18 cellular contexts compared by ENCODE assay signal in genomic region chr5:124901081-124901480, GRCh38.
DNase-seq lines count a peak whose midpoint lies in the region; ATAC-seq, FAIRE-seq and TF ChIP-seq lines count a peak whose summit lies in the region.
"Had no signal": no experiment of that assay in that cellular context is flagged by ENCODE, and none has a peak within 500 bp of the region (broad histone marks: within the 10 kb centered on the region; RNA-seq: fewer than 3 reads in every experiment).

No MANE protein-coding gene starts in this region.

- TF ChIP-seq CTCF in MM.1S (IDR thresholded peaks at IDR 0.05; ENCODE audit: low read length) (no peak), SU-DHL-6 (IDR thresholded peaks at IDR 0.05; ENCODE audit: insufficient read depth, low read length, poor library complexity, severe bottlenecking) (no peak), neural crest cell (conservative IDR thresholded peaks at IDR 0.05) (no peak)

- H3K27ac ChIP-seq in MM.1S (ENCODE audit: low read length), result peak overlapping the region; percentile 89; the same call in 1 of the 2 replicates
- peak overlapping the region; percentile 65; the same call in 1 of the 2 replicates for H3K27ac ChIP-seq in SU-DHL-6 (ENCODE audit: low read depth, low read length)

- no peaks in the 10 kb centered on the region for H4K20me1 ChIP-seq in MM.1S (ENCODE audit: insufficient read depth, low read length)
- no peaks in the 10 kb centered on the region for H4K20me1 ChIP-seq in SU-DHL-6 (ENCODE audit: low read depth, low read length)

- H3K9me2 ChIP-seq in MM.1S (replicated peaks; ENCODE audit: insufficient read depth, low read length), result no peaks in the 10 kb centered on the region
- no peaks in the 10 kb centered on the region for H3K9me2 ChIP-seq in SU-DHL-6 (replicated peaks; ENCODE audit: insufficient read depth, low read length)

- H3K4me3 Mint-ChIP-seq in neural crest cell, result no peak overlapping the region
- no peak overlapping the region for H3K4me3 Mint-ChIP-seq in stimulated activated naive B cell treated with anti-CD40 and anti-IgM and Interleukin-4, amounts not matched to agents 10 μg/mL and 1 μg/mL and 100 μg/mL, for 72 hours
- H3K4me3 Mint-ChIP-seq: CD4-positive, alpha-beta T cell; T-helper 2 cell treated with Interferon-gamma antibody and Interleukin-4, amounts not matched to agents 5 μg/mL and 100 μg/mL, for 36 hours had no signal

- no peaks in the 10 kb centered on the region for H3K36me3 ChIP-seq in MM.1S (replicated peaks; ENCODE audit: insufficient read depth, low read length)
- H3K36me3 ChIP-seq in SU-DHL-6 (ENCODE audit: low read length), result no peaks in the 10 kb centered on the region

- no peaks in the 10 kb centered on the region for H3K27me3 Mint-ChIP-seq in neural crest cell (ENCODE audit: low read depth)
- no peaks in the 10 kb centered on the region for H3K27me3 Mint-ChIP-seq in stimulated activated naive B cell treated with anti-CD40 and anti-IgM and Interleukin-4, amounts not matched to agents 10 μg/mL and 1 μg/mL and 100 μg/mL, for 72 hours
- H3K27me3 Mint-ChIP-seq: CD4-positive, alpha-beta T cell had no signal

- H2AFZ ChIP-seq in MM.1S (ENCODE audit: low read length) (no peak overlapping the region), SU-DHL-6 (ENCODE audit: low read depth, low read length, severe bottlenecking) (no peak overlapping the region)

- H3K9me3 Mint-ChIP-seq in neural crest cell, result peaks cover 3% of the 10 kb centered on the region
- no peaks in the 10 kb centered on the region for H3K9me3 Mint-ChIP-seq in stimulated activated naive B cell treated with anti-CD40 and anti-IgM and Interleukin-4, amounts not matched to agents 10 μg/mL and 1 μg/mL and 100 μg/mL, for 72 hours
- H3K9me3 Mint-ChIP-seq: CD4-positive, alpha-beta T cell; T-helper 2 cell treated with Interferon-gamma antibody and Interleukin-4, amounts not matched to agents 5 μg/mL and 100 μg/mL, for 36 hours had no signal

- 0 out of 2 replicates have a peak overlapping the region, but pooled peaks have one; percentile 56 for H3K9ac ChIP-seq in MM.1S (ENCODE audit: low read length)
- no peak overlapping the region for H3K9ac ChIP-seq in SU-DHL-6 (ENCODE audit: low read length)

- peaks cover 28% of the 10 kb centered on the region for H3K4me1 ChIP-seq in MM.1S (ENCODE audit: low read length)

- peak; percentile 46 for FAIRE-seq in GM18507 (lab: Jason Lieb, UNC)
- FAIRE-seq: HepG2 had no signal

- no peak for DNase-seq in GM18507 (ENCODE audit: extremely low spot score, insufficient read length, low read depth)
- no peak for DNase-seq in MM.1S
- DNase-seq in neural crest cell (ENCODE audit: low read depth, low spot score), result no peak
- DNase-seq in stimulated activated naive B cell treated with anti-CD40 and anti-IgM and Interleukin-4, amounts not matched to agents 10 μg/mL and 1 μg/mL and 100 μg/mL, for 72 hours, result no peak
- no peak for DNase-seq in pons (ENCODE audit: low spot score)
- DNase-seq in NCI-H2081 treated with DMSO at 0.1 percent for 48 hours (lab: John Stamatoyannopoulos, UW), result no peak
- DNase-seq in cerebellar nuclear complex (lab: John Stamatoyannopoulos, UW), result no peak
- DNase-seq: Caco-2; CD4-positive, alpha-beta T cell; NCI-H1092; NCI-H146; NCI-H2029 treated with DMSO at 0.1 percent for 48 hours; NCI-H2171 treated with DMSO at 0.1 percent for 48 hours; NCI-H510A; SHP77 had no signal

- H3K27me3 ChIP-seq in MM.1S (replicated peaks; ENCODE audit: insufficient read depth, low read length) (no peaks in the 10 kb centered on the region), SU-DHL-6 (ENCODE audit: low read length) (no peaks in the 10 kb centered on the region)

- H3K4me3 ChIP-seq in MM.1S (ENCODE audit: low read length) (no peak overlapping the region), SU-DHL-6 (ENCODE audit: insufficient read depth, low read length, poor library complexity, severe bottlenecking) (no peak overlapping the region)

- H3K27ac Mint-ChIP-seq in neural crest cell (ENCODE audit: unreplicated experiment), result peak overlapping the region; percentile 13
- no peak overlapping the region for H3K27ac Mint-ChIP-seq in stimulated activated naive B cell treated with anti-CD40 and anti-IgM and Interleukin-4, amounts not matched to agents 10 μg/mL and 1 μg/mL and 100 μg/mL, for 72 hours
- H3K27ac Mint-ChIP-seq: CD4-positive, alpha-beta T cell; T-helper 2 cell treated with Interferon-gamma antibody and Interleukin-4, amounts not matched to agents 5 μg/mL and 100 μg/mL, for 36 hours had no signal

- peaks cover 6% of the 10 kb centered on the region for H3K36me3 Mint-ChIP-seq in neural crest cell (ENCODE audit: low read depth)
- H3K36me3 Mint-ChIP-seq in stimulated activated naive B cell treated with anti-CD40 and anti-IgM and Interleukin-4, amounts not matched to agents 10 μg/mL and 1 μg/mL and 100 μg/mL, for 72 hours, result peaks cover 0 to 3% of the 10 kb centered on the region in 2 donors

- H3K9me3 ChIP-seq in MM.1S (replicated peaks; ENCODE audit: insufficient read depth, low read length), result no peaks in the 10 kb centered on the region
- no peaks in the 10 kb centered on the region for H3K9me3 ChIP-seq in SU-DHL-6 (ENCODE audit: insufficient read depth, low read length)
- H3K9me3 ChIP-seq: Caco-2 had no signal

- H3K79me2 ChIP-seq in MM.1S (ENCODE audit: low read length) (no peaks in the 10 kb centered on the region), SU-DHL-6 (ENCODE audit: insufficient read depth, low read length) (no peaks in the 10 kb centered on the region)

- H3F3A ChIP-seq in MM.1S (ENCODE audit: insufficient read depth, low read length) (peaks cover 13% of the 10 kb centered on the region), SU-DHL-6 (ENCODE audit: insufficient read depth) (peaks cover 16% of the 10 kb centered on the region)

- H3K4me1 Mint-ChIP-seq in neural crest cell, result peaks cover 69% of the 10 kb centered on the region
- peaks cover 26 to 46% of the 10 kb centered on the region in 2 donors for H3K4me1 Mint-ChIP-seq in stimulated activated naive B cell treated with anti-CD40 and anti-IgM and Interleukin-4, amounts not matched to agents 10 μg/mL and 1 μg/mL and 100 μg/mL, for 72 hours

- ATAC-seq in stimulated activated naive B cell treated with anti-CD40 and anti-IgM and Interleukin-4, amounts not matched to agents 10 μg/mL and 1 μg/mL and 100 μg/mL, for 72 hours (replicated peaks), result no peak
- ATAC-seq: HepG2 had no signal

- H3K4me2 ChIP-seq in MM.1S (ENCODE audit: low read depth, low read length) (peak overlapping the region; percentile 85; the same call in 1 of the 2 replicates), SU-DHL-6 (ENCODE audit: low read depth, low read length, poor library complexity, severe bottlenecking) (no peak overlapping the region)
